In genomic region chr14:77865455-77865854, GRCh38 we compare ENCODE assay signal across 36 cellular contexts.
"Had no signal": no experiment of that assay in that cellular context is flagged by ENCODE, and none has a peak within 500 bp of the region (broad histone marks: within the 10 kb centered on the region; RNA-seq: fewer than 3 reads in every experiment).

No MANE protein-coding gene starts in this region.

- H3K27ac ChIP-seq: KMS-11 had no signal

- DNase-seq: Karpas-422, Kasumi-1, KG1, MG63, MM.1S, MV-4-11, NCI-H1048, NCI-H1092, NCI-H1092 treated with DMSO at 0.1 percent for 48 hours, NCI-H1105, NCI-H1105 treated with DMSO at 0.1 percent for 48 hours, NCI-H1417, NCI-H1417 treated with DMSO at 0.1 percent for 48 hours, NCI-H1436, NCI-H1436 treated with DMSO at 0.1 percent for 48 hours, NCI-H146, NCI-H1694, NCI-H1694 treated with DMSO at 0.1 percent for 48 hours, NCI-H187, NCI-H187 treated with DMSO at 0.1 percent for 48 hours, NCI-H1930, NCI-H2029, NCI-H2029 treated with DMSO at 0.1 percent for 48 hours, NCI-H2081, NCI-H2081 treated with DMSO at 0.1 percent for 48 hours, NCI-H2107, NCI-H2171, NCI-H2171 treated with DMSO at 0.1 percent for 48 hours, NCI-H2227 treated with DMSO at 0.1 percent for 48 hours, NCI-H226, NCI-H345, NCI-H446, NCI-H446 treated with DMSO at 0.1 percent for 48 hours, NCI-H510A, NCI-H510A treated with DMSO at 0.1 percent for 48 hours had no signal

- H3K9me3 ChIP-seq: MG63 had no signal

- H3K4me3 ChIP-seq: MG63 had no signal

- H3K27me3 ChIP-seq: MG63 had no signal

- H3K36me3 ChIP-seq: MG63 had no signal
